22 cellular contexts compared by ENCODE assay signal in the genomic region with DNA sequence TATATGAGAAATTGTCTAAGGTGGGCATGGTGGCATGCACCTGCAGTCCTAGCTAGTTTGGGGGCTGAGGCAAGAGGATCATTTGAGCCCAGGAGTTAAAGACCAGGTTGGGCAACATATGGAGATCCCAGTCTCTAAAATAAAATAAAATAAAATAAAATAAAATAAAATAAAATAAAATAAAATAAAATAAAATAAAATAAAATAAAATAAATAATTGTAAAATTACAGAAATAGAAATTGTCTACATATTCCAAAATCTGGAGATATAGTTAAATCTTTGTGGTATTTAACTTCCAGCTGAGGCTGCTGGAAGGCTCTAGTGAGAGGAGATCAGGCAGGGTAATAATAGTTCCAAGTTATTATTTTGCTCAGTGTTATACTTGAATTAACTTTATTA.
"Had no signal": no experiment of that assay in that cellular context is flagged by ENCODE, and none has a peak within 500 bp of the region (broad histone marks: within the 10 kb centered on the region; RNA-seq: fewer than 3 reads in every experiment).

No MANE protein-coding gene starts in this region.

- H3K4me3 Mint-ChIP-seq: dendritic cell treated with granulocyte-macrophage colony-stimulating factor and Interleukin-4, amounts not matched to agents 40 ng/mL and 50 ng/mL, for 4 days; effector memory CD8-positive, alpha-beta T cell; endodermal cell had no signal

- H3K27ac Mint-ChIP-seq: dendritic cell treated with granulocyte-macrophage colony-stimulating factor and Interleukin-4, amounts not matched to agents 40 ng/mL and 50 ng/mL, for 4 days; effector memory CD8-positive, alpha-beta T cell; endodermal cell had no signal

- ATAC-seq: effector memory CD8-positive, alpha-beta T cell; esophagus mucosa; foreskin keratinocyte; gastrocnemius medialis; gastroesophageal sphincter; heart left ventricle; heart right ventricle had no signal

- H3K27me3 Mint-ChIP-seq: dendritic cell treated with granulocyte-macrophage colony-stimulating factor and Interleukin-4, amounts not matched to agents 40 ng/mL and 50 ng/mL, for 4 days; effector memory CD8-positive, alpha-beta T cell had no signal

- DNase-seq: colonic mucosa; cortex of kidney; dermis blood vessel endothelial cell; dorsolateral prefrontal cortex; effector CD4-positive, alpha-beta T cell; effector CD8-positive, alpha-beta T cell; effector memory CD4-positive, alpha-beta T cell; effector memory CD8-positive, alpha-beta T cell; endodermal cell; erythroblast; esophagus squamous epithelium; foreskin fibroblast; foreskin keratinocyte; foreskin melanocyte; gastrocnemius medialis; glutamatergic neuron; head of caudate nucleus; heart left ventricle; heart right ventricle had no signal

- H3K4me1 Mint-ChIP-seq: endodermal cell had no signal
